In genomic region chr4:4384837-4385236, GRCh38 we compare ENCODE assay signal across 9 cellular contexts. TPM values are rescaled to one million over a fixed set of nuclear protein-coding genes. Genes with fewer than 3 reads are reported as not detected.
A peak's percentile ranks its signal among the peaks of the same experiment; 100 is the strongest.
DNase-seq lines count a peak whose midpoint lies in the region; ATAC-seq and TF ChIP-seq lines count a peak whose summit lies in the region.
"Had no signal": no experiment of that assay in that cellular context is flagged by ENCODE, and none has a peak within 500 bp of the region (broad histone marks: within the 10 kb centered on the region; RNA-seq: fewer than 3 reads in every experiment).

No MANE protein-coding gene starts in this region.

- ATAC-seq in HG02610 (IDR thresholded peaks at IDR 0.05; ENCODE audit: unreplicated experiment), result no peak
- no peak for ATAC-seq in GM18909 (IDR thresholded peaks at IDR 0.05; ENCODE audit: poor library complexity, unreplicated experiment)
- no peak for ATAC-seq in GM19328 (IDR thresholded peaks at IDR 0.05; ENCODE audit: unreplicated experiment)

- intact Hi-C loops in transverse colon (cut with DNase I; ENCODE audit: low total_unique reads), result no loop called here

- H3K4me3 ChIP-seq in WI38 (ENCODE audit: low read depth, low read length), result no peak overlapping the region
- no peak overlapping the region for H3K4me3 ChIP-seq in transverse colon

- H3K4me2 ChIP-seq in H9 (ENCODE audit: insufficient read depth, insufficient read length, low read length), result no peak overlapping the region

- no peaks in the 10 kb centered on the region for H3K79me1 ChIP-seq in H9 (ENCODE audit: insufficient read depth, low read depth, low read length, poor library complexity, severe bottlenecking)

- H2BK20ac ChIP-seq in H9 (ENCODE audit: low read depth, low read length, poor library complexity, severe bottlenecking), result no peak overlapping the region

- H3T11ph ChIP-seq in H9 (ENCODE audit: low read length), result no peak overlapping the region

- H3K27ac ChIP-seq in H9 (ENCODE audit: insufficient read length, low read depth, low read length), result no peak overlapping the region
- no peak overlapping the region for H3K27ac ChIP-seq in transverse colon

- no peak for TF ChIP-seq POLR2A in transverse colon (IDR thresholded peaks at IDR 0.05)

- H2AK5ac ChIP-seq in H9 (ENCODE audit: insufficient read length, low read length), result no peak overlapping the region

- H4K20me1 ChIP-seq in H9 (ENCODE audit: control insufficient read depth, insufficient read depth, insufficient read length), result no peaks in the 10 kb centered on the region

- TF ChIP-seq CTCF in H9 (conservative IDR thresholded peaks at IDR 0.05), result peak; percentile 79
- TF ChIP-seq CTCF in WI38 (IDR thresholded peaks at IDR 0.05; ENCODE audit: low read depth, low read length), result 0 out of 2 replicates have a peak, but pooled peaks have one; percentile 13
- TF ChIP-seq CTCF in transverse colon (IDR thresholded peaks at IDR 0.05), result no peak

- peaks cover 15 to 26% of the 10 kb centered on the region in 2 experiments for H3K4me1 Mint-ChIP-seq in H9

- H4K5ac ChIP-seq in H9 (ENCODE audit: insufficient read length, low read depth, low read length), result no peak overlapping the region

- H3K9me3 Mint-ChIP-seq in H9, result no peaks in the 10 kb centered on the region

- H3K4ac ChIP-seq in H9 (ENCODE audit: low read depth, low read length), result no peak overlapping the region

- no peak overlapping the region for H2BK5ac ChIP-seq in H9 (ENCODE audit: insufficient read length, low read length)

- no peak overlapping the region for H3K18ac ChIP-seq in H9 (ENCODE audit: insufficient read length, low read depth, low read length)

- H3K36me3 Mint-ChIP-seq in H9 (ENCODE audit: insufficient read depth in 1 of 3, low read depth in 3 of 3), result peaks cover 0 to 2% (median 0%) of the 10 kb centered on the region in 3 experiments; a peak in 2 of 7 replicates

- peaks cover 2% of the 10 kb centered on the region; the same call in 1 of the 2 replicates for H3K27me3 ChIP-seq in H9 (ENCODE audit: insufficient read depth, low read length)
- peaks cover 70% of the 10 kb centered on the region for H3K27me3 ChIP-seq in transverse colon

- DNase-seq in COLO668 (lab: John Stamatoyannopoulos, UW; ENCODE audit: unreplicated experiment), result peak; percentile 31
- peak; percentile 85 for DNase-seq in H9
- peak; percentile 27 for DNase-seq in iris pigment epithelial cell (ENCODE audit: low read depth)
- no peak for DNase-seq in transverse colon
- DNase-seq: stimulated activated naive CD4-positive, alpha-beta T cell treated with Interleukin-2 at 50 U/mL for 16 hours had no signal

- H3K4me3 Mint-ChIP-seq in H9, result peak overlapping the region in 1 of 2 experiments; percentile 75; a peak in 3 of 5 replicates

- no peak overlapping the region for H3K9ac ChIP-seq in H9 (ENCODE audit: extremely low read depth, insufficient read length, low read length)

- peaks cover 16% of the 10 kb centered on the region for H3K23me2 ChIP-seq in H9 (ENCODE audit: insufficient read length, low read depth, low read length, poor library complexity, severe bottlenecking)

- in situ Hi-C loops in transverse colon (cut with MboI; ENCODE audit: low pct_ligation_motif_present in 1 of 4, low pct_unique_long_range_greater_than_20kb in 1 of 4, low sequenced_read_pairs in 3 of 4), result no loop called here

- no peak for TF ChIP-seq EP300 in transverse colon (IDR thresholded peaks at IDR 0.05; ENCODE audit: low read depth)

- no peak overlapping the region for H4K8ac ChIP-seq in H9 (replicated peaks; ENCODE audit: insufficient read length, low read depth, low read length)

- no peaks in the 10 kb centered on the region for H3K36me3 ChIP-seq in transverse colon

- no CpG with 5 or more reads among the region's 5 CpGs for WGBS in H9 (ENCODE audit: extremely low coverage, insufficient read length, low lambda C conversion rate)
- WGBS in transverse colon (ENCODE audit: low coverage in 1 of 2), 2 donors, result 57% methylated on average over 5 of the region's 5 CpGs; no CpG with 5 or more reads in 1 of the 2 donors

- H3K9me3 ChIP-seq in H9 (ENCODE audit: control insufficient read depth, low read depth, low read length), result no peaks in the 10 kb centered on the region
- no peaks in the 10 kb centered on the region for H3K9me3 ChIP-seq in transverse colon

- H3K14ac ChIP-seq in H9 (ENCODE audit: insufficient read depth, low read length), result no peak overlapping the region

- H2AFZ ChIP-seq in H9 (ENCODE audit: low read length), result no peak overlapping the region

- no peak overlapping the region for H3K27ac Mint-ChIP-seq in H9

- H4K91ac ChIP-seq in H9 (ENCODE audit: insufficient read length, low read depth, low read length), result no peak overlapping the region

- peaks cover 82% of the 10 kb centered on the region for H3K27me3 Mint-ChIP-seq in H9 (ENCODE audit: low read depth)

- H3K23ac ChIP-seq in H9 (ENCODE audit: insufficient read length, low read depth, low read length), result no peak overlapping the region

- no peak overlapping the region for H2BK15ac ChIP-seq in H9 (ENCODE audit: low read depth, low read length)

- no peak overlapping the region for H2BK12ac ChIP-seq in H9 (ENCODE audit: insufficient read length, low read depth, low read length)

- no peak overlapping the region for H3K56ac ChIP-seq in H9 (ENCODE audit: insufficient read length, low read depth, low read length)

- H3K4me1 ChIP-seq in H9 (ENCODE audit: insufficient read depth, low read length), result peaks cover 2% of the 10 kb centered on the region; the same call in 1 of the 2 replicates
- H3K4me1 ChIP-seq in transverse colon, result peaks cover 0 to 27% (median 23%) of the 10 kb centered on the region in 4 donors

- no peaks in the 10 kb centered on the region for H3K79me2 ChIP-seq in H9 (ENCODE audit: insufficient read depth, low read length)

- H2BK120ac ChIP-seq in H9 (ENCODE audit: low read depth, low read length, poor library complexity, severe bottlenecking), result no peak overlapping the region

RNA-seq across cellular contexts. Expression of gene NSG1, which starts 2.1 kb away (rescaled TPM):
- total RNA-seq in H9 (2021) (7.9 and 9.3 TPM in 2 replicates), transverse colon (1 to 10 TPM in 3 of 4 donors, not detected in 1; 2.2 to 3.5 (median 2.7) TPM)

Comparison
In these comparisons a context has a peak if more than half of its experiments do, and no peak if none do; other contexts are left out.
1. CTCF ChIP-seq: peak in H9 (single experiment) and WI38 (single experiment); none in transverse colon (0 of 5).